Comparison of ENCODE assay signal across 1 cellular context in the genomic region with DNA sequence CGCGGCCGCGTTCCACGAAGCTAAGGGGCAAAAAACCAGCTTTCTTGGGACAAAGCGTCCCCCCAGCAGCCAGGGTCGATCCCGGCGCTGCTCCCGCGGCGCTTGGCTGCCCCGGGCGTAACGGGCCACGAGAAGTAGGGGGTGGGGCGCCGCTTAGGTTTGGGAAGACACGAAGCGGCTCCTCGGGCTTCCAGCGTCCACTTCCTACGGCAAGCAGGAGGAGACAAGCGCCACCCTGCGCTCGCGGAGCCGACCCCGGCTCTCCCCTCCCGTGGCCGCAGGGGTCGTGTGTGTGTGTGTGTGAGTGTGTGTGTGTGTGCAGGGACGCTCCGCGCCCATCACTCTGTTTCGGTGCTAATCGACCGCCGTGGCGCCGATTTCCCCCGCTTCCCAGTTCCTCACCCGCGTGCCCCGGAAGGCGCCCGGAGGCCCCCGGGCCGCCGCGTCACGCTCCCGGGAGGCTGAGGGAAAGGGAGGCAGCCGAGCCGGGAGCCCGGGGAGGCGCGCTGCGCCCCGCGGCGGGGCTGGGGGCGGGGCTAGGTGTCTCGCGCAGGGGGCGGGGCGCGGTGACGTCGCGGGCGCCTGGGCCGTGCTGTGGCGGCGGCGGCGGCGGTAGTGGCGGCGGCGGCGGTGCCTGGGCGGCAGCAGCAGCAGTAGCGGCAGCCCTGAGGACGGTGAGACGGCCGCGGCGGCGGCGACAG.
TF ChIP-seq lines count a peak whose summit lies in the region.

A gene (plus strand): TSS at position 575 of the 701 bp plus-strand sequence. CDS start 36,681 bp downstream, outside the sequence.

TF ChIP-seq in Ishikawa, 13 proteins besides CTCF, POLR2A, EP300 and RAD21 (continued from another document):
- TF ChIP-seq, protein P1, sequence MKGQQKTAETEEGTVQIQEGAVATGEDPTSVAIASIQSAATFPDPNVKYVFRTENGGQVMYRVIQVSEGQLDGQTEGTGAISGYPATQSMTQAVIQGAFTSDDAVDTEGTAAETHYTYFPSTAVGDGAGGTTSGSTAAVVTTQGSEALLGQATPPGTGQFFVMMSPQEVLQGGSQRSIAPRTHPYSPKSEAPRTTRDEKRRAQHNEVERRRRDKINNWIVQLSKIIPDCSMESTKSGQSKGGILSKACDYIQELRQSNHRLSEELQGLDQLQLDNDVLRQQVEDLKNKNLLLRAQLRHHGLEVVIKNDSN (IDR thresholded peaks at IDR 0.05) = no peak; the same call in 1 of the 2 replicates
- TF ChIP-seq EGR1 (IDR thresholded peaks at IDR 0.05) = no peak
- TF ChIP-seq NFIC (IDR thresholded peaks at IDR 0.05) = peak; percentile 28; the same call in 1 of the 2 replicates
- 0 out of 2 replicates have a peak, but pooled peaks have one; percentile 51 for TF ChIP-seq CREB1 (IDR thresholded peaks at IDR 0.05; ENCODE audit: low read depth)
- TF ChIP-seq TCF12 (IDR thresholded peaks at IDR 0.05; ENCODE audit: low read depth) = peak; percentile 71
